In the genomic region with DNA sequence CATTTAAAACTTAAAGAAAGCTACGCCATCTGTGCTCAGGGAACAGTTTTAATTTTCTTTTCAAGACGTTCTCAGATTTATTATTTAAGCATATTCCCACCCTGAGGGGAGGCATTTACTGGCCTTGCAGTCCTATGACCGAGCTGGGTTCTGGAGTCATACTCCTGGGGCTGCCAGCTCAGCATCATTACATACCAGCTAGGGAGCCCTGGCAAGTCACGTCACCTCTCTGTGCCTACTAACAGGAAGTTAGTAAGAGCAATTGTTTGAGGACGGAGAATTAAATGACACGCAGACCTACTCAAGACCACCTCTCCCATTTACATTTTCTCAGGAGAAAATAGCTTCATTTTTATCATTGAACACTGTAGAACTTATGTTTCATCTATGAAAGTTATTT, we compare ENCODE assay signal across 1 cellular context.
TF ChIP-seq lines count a peak whose summit lies in the region.

No MANE protein-coding gene starts in this region.

TF ChIP-seq in endothelial cell of umbilical vein, 7 proteins besides CTCF, POLR2A, EP300 and RAD21:
- TF ChIP-seq MYC (IDR thresholded peaks at IDR 0.05; ENCODE audit: low read depth, low read length) (no peak), JUN (IDR thresholded peaks at IDR 0.05; ENCODE audit: borderline replicate concordance, insufficient read depth, insufficient read length, low read depth) (no peak), EZH2 (IDR thresholded peaks at IDR 0.05; ENCODE audit: borderline replicate concordance, low read depth, low read length, severe bottlenecking) (no peak)
TF ChIP-seq in endothelial cell of umbilical vein: peak in this region for 0.
